ENCODE assay signal across 24 cellular contexts in genomic region chr6:105019285-105019684, GRCh38.
DNase-seq lines count a peak whose midpoint lies in the region; ATAC-seq, FAIRE-seq and TF ChIP-seq lines count a peak whose summit lies in the region.
"Had no signal": no experiment of that assay in that cellular context is flagged by ENCODE, and none has a peak within 500 bp of the region (broad histone marks: within the 10 kb centered on the region; RNA-seq: fewer than 3 reads in every experiment).

No MANE protein-coding gene starts in this region.

- no peaks in the 10 kb centered on the region for H3K9me1 ChIP-seq in endothelial cell of umbilical vein (replicated peaks; ENCODE audit: control insufficient read depth, extremely low read depth, insufficient read depth, low read length)

- no peaks in the 10 kb centered on the region for H3K79me1 ChIP-seq in trophoblast cell (ENCODE audit: low read length)

- 89 to 90% methylated on average over 2 of the region's 2 CpGs for WGBS in heart right ventricle, 2 donors
- WGBS in trophoblast cell (ENCODE audit: extremely low coverage, insufficient coverage, insufficient read length) = no CpG with 5 or more reads among the region's 2 CpGs

- H3K79me2 ChIP-seq in endothelial cell of umbilical vein (ENCODE audit: control insufficient read depth, insufficient read depth, low read length) (no peaks in the 10 kb centered on the region), trophoblast cell (ENCODE audit: control insufficient read depth, insufficient read depth, low read length, poor library complexity) (no peaks in the 10 kb centered on the region)

- no peak for ATAC-seq in heart right ventricle
- ATAC-seq in WTC11 = no peak
- ATAC-seq: CD8-positive, alpha-beta T cell; GM12878; GM23338 had no signal

- H3K4me3 ChIP-seq in cardiac muscle cell (no peak overlapping the region), heart right ventricle (no peak overlapping the region), endothelial cell of umbilical vein (replicated peaks in 1 of 3; ENCODE audit: insufficient read depth in 1 of 3, low read depth in 1 of 3, low read length in 3 of 3) (no peak overlapping the region), trophoblast cell (ENCODE audit: low read depth, low read length) (no peak overlapping the region)
- H3K4me3 ChIP-seq: BLaER1, GM12878, GM23338 had no signal

- dilution Hi-C loops in endothelial cell of umbilical vein (cut with MboI; ENCODE audit: extremely low pct_ligation_motif_present, low sequenced_read_pairs) = no loop called here

- H3K36me3 Mint-ChIP-seq in WTC11 = no peaks in the 10 kb centered on the region
- H3K36me3 Mint-ChIP-seq: CD4-positive, CD25-positive, alpha-beta regulatory T cell; CD8-positive, alpha-beta T cell had no signal

- H3K14ac ChIP-seq in trophoblast cell (ENCODE audit: low read length) = no peak overlapping the region

- H2AFZ ChIP-seq in endothelial cell of umbilical vein (ENCODE audit: low read depth, low read length) = peak overlapping the region; percentile 14
- H2AFZ ChIP-seq in trophoblast cell (ENCODE audit: insufficient read depth, low read length, poor library complexity) = no peak overlapping the region
- H2AFZ ChIP-seq: GM23338 had no signal

- POLR2A ChIA-PET in WTC11 (lab: Charles Lee) = no interaction called here
- POLR2A ChIA-PET in endothelial cell of umbilical vein (lab: Charles Lee) = no interaction called here

- CTCF ChIA-PET in WTC11 (lab: Charles Lee) (no interaction called here), endothelial cell of umbilical vein (lab: Charles Lee) (interaction anchor here (0.9 to 2.1 kb wide), 2 partner anchors 59 kb away, joined by 3 to 7 read pairs; no protein-coding TSS in a partner anchor)

- no peak for TF ChIP-seq POLR2A in endothelial cell of umbilical vein (IDR thresholded peaks at IDR 0.05; ENCODE audit: low read depth, low read length)

- H3K9me3 ChIP-seq in cardiac muscle cell (ENCODE audit: low read depth) = no peaks in the 10 kb centered on the region
- no peaks in the 10 kb centered on the region for H3K9me3 ChIP-seq in heart right ventricle
- no peaks in the 10 kb centered on the region for H3K9me3 ChIP-seq in endothelial cell of umbilical vein (replicated peaks; ENCODE audit: control insufficient read depth, insufficient read depth, low read length)
- H3K9me3 ChIP-seq in trophoblast cell (ENCODE audit: insufficient read depth, low read depth, low read length) = no peaks in the 10 kb centered on the region
- H3K9me3 ChIP-seq: BLaER1, Caco-2 had no signal

- H3K9me3 Mint-ChIP-seq in WTC11 = no peaks in the 10 kb centered on the region
- H3K9me3 Mint-ChIP-seq: CD8-positive, alpha-beta T cell; GM23338 had no signal

- no peak overlapping the region for H4K91ac ChIP-seq in trophoblast cell (ENCODE audit: low read depth, low read length)

- no peaks in the 10 kb centered on the region for H3K36me3 ChIP-seq in cardiac muscle cell
- H3K36me3 ChIP-seq in heart right ventricle = no peaks in the 10 kb centered on the region
- no peaks in the 10 kb centered on the region for H3K36me3 ChIP-seq in endothelial cell of umbilical vein (ENCODE audit: control insufficient read depth in 2 of 2, extremely low read depth in 1 of 2, insufficient read depth in 2 of 2, low read length in 2 of 2)
- H3K36me3 ChIP-seq in trophoblast cell (ENCODE audit: control insufficient read depth in 1 of 2, insufficient read depth in 2 of 2, low read length in 2 of 2) = no peaks in the 10 kb centered on the region
- H3K36me3 ChIP-seq: BLaER1 had no signal

- H4K20me1 ChIP-seq in endothelial cell of umbilical vein (replicated peaks; ENCODE audit: control insufficient read depth, extremely low read depth, insufficient read depth, low read length) = no peaks in the 10 kb centered on the region
- H4K20me1 ChIP-seq: BLaER1 had no signal

- no peak overlapping the region for H3K4me3 Mint-ChIP-seq in WTC11
- H3K4me3 Mint-ChIP-seq: B cell; CD4-positive, CD25-positive, alpha-beta regulatory T cell; CD8-positive, alpha-beta T cell; GM23338 had no signal

- H3K9ac ChIP-seq in endothelial cell of umbilical vein (replicated peaks; ENCODE audit: extremely low read depth, insufficient read depth, low read length) (no peak overlapping the region), trophoblast cell (ENCODE audit: low read length) (no peak overlapping the region)
- H3K9ac ChIP-seq: BLaER1 had no signal

- no peak overlapping the region for H2AK5ac ChIP-seq in trophoblast cell (ENCODE audit: low read length)

- no peak for FAIRE-seq in endothelial cell of umbilical vein (lab: Jason Lieb, UNC)
- FAIRE-seq: A204.1, G401.6, GM12878, GM19239, H54 had no signal

- H3K27ac Mint-ChIP-seq in WTC11 = peak overlapping the region; percentile 39
- H3K27ac Mint-ChIP-seq: B cell; CD8-positive, alpha-beta T cell; GM23338 had no signal

- DNase-seq in cardiac muscle cell (ENCODE audit: low read depth in 1 of 2, low spot score in 1 of 2) (no peak), heart right ventricle (no peak), WTC11 (ENCODE audit: low spot score) (no peak), endothelial cell of umbilical vein (ENCODE audit: low read depth, low spot score) (no peak), trophoblast cell (peak; percentile 4 to 63), dermis blood vessel endothelial cell (no peak), NCI-H82 (lab: John Stamatoyannopoulos, UW) (no peak), posterior cingulate gyrus (no peak)
- DNase-seq: Caco-2; CD4-positive, CD25-positive, alpha-beta regulatory T cell; CD8-positive, alpha-beta T cell; DMS153; DND-41; HCEC 1CT had no signal

- H3K4me1 Mint-ChIP-seq in WTC11 = peaks cover 47% of the 10 kb centered on the region
- H3K4me1 Mint-ChIP-seq: B cell; CD4-positive, CD25-positive, alpha-beta regulatory T cell had no signal

- no peak overlapping the region for H2BK120ac ChIP-seq in trophoblast cell (ENCODE audit: insufficient read depth, low read length, poor library complexity)

- H3K4me2 ChIP-seq in endothelial cell of umbilical vein (ENCODE audit: insufficient read depth, low read length) (no peak overlapping the region), trophoblast cell (ENCODE audit: low read length) (no peak overlapping the region)
- H3K4me2 ChIP-seq: BLaER1, GM23338 had no signal

- no peak overlapping the region for H4K8ac ChIP-seq in trophoblast cell (ENCODE audit: low read depth, low read length)

- H3K18ac ChIP-seq in trophoblast cell (ENCODE audit: low read length) = no peak overlapping the region

- H3K27ac ChIP-seq in cardiac muscle cell = peak overlapping the region; percentile 9
- no peak overlapping the region for H3K27ac ChIP-seq in heart right ventricle
- no peak overlapping the region for H3K27ac ChIP-seq in endothelial cell of umbilical vein (ENCODE audit: insufficient read depth, low read depth, low read length)
- H3K27ac ChIP-seq in trophoblast cell (ENCODE audit: low read depth, low read length) = no peak overlapping the region
- H3K27ac ChIP-seq: 22Rv1, BLaER1, C4-2B had no signal

- no peak overlapping the region for H2BK12ac ChIP-seq in trophoblast cell (ENCODE audit: low read length)

- peak overlapping the region; percentile 27 for H3K4ac ChIP-seq in trophoblast cell (ENCODE audit: low read depth, low read length)

- H3K4me1 ChIP-seq in cardiac muscle cell (ENCODE audit: low read depth) = peaks cover 14% of the 10 kb centered on the region
- no peaks in the 10 kb centered on the region for H3K4me1 ChIP-seq in heart right ventricle
- peaks cover 4% of the 10 kb centered on the region for H3K4me1 ChIP-seq in endothelial cell of umbilical vein (ENCODE audit: control insufficient read depth, extremely low read depth, insufficient read depth, low read length)
- peaks cover 5 to 8% of the 10 kb centered on the region in 2 experiments for H3K4me1 ChIP-seq in trophoblast cell (ENCODE audit: control insufficient read depth in 1 of 2, insufficient read depth in 2 of 2, low read length in 2 of 2)
- H3K4me1 ChIP-seq: BLaER1 had no signal

- H3K27me3 ChIP-seq in cardiac muscle cell (no peaks in the 10 kb centered on the region), heart right ventricle (peaks cover 0 to 19% (median 0%) of the 10 kb centered on the region in 7 donors), endothelial cell of umbilical vein (ENCODE audit: control insufficient read depth in 2 of 2, insufficient read depth in 2 of 2, low read length in 2 of 2) (no peaks in the 10 kb centered on the region), trophoblast cell (ENCODE audit: insufficient read depth, low read length) (no peaks in the 10 kb centered on the region)
- H3K27me3 ChIP-seq: BLaER1 had no signal

- no peak overlapping the region for H4K12ac ChIP-seq in trophoblast cell (ENCODE audit: low read depth, low read length)

- H3K23ac ChIP-seq in trophoblast cell (ENCODE audit: low read length) = no peak overlapping the region

- no peak for TF ChIP-seq CTCF in cardiac muscle cell (IDR thresholded peaks at IDR 0.05; ENCODE audit: low read depth, low read length)
- no peak for TF ChIP-seq CTCF in heart right ventricle (IDR thresholded peaks at IDR 0.05)
- TF ChIP-seq CTCF in WTC11 (IDR thresholded peaks at IDR 0.05) = no peak
- no peak for TF ChIP-seq CTCF in endothelial cell of umbilical vein (IDR thresholded peaks at IDR 0.05; ENCODE audit: extremely low read depth in 1 of 2, insufficient read depth in 1 of 2, low read depth in 1 of 2, low read length in 2 of 2)

- BruUV-seq in endothelial cell of umbilical vein (replicated peaks; lab: Mats Ljungman, UMichigan) = no TSS peak

- H3K27me3 Mint-ChIP-seq in WTC11 (ENCODE audit: low read depth) = no peaks in the 10 kb centered on the region

- H2BK5ac ChIP-seq in trophoblast cell (ENCODE audit: low read depth, low read length, poor library complexity) = no peak overlapping the region

- intact Hi-C loops in heart right ventricle (cut with DNase I) (no loop called here), endothelial cell of umbilical vein (cut with micrococcal nuclease) (no loop called here), posterior cingulate gyrus (cut with DNase I) (no loop called here)

TF ChIP-seq in WTC11, 78 proteins besides CTCF, POLR2A, EP300 and RAD21 (continues in another document):
- no peak for TF ChIP-seq IRF2 (CRISPR knock-in tag; IDR thresholded peaks at IDR 0.05; ENCODE audit: borderline replicate concordance, low read depth)
- TF ChIP-seq ZNF138 (CRISPR knock-in tag; conservative IDR thresholded peaks at IDR 0.05) = no peak
- no peak for TF ChIP-seq ETV6 (CRISPR knock-in tag; IDR thresholded peaks at IDR 0.05)
- no peak for TF ChIP-seq NR2C2 (CRISPR knock-in tag; IDR thresholded peaks at IDR 0.05)

TF ChIP-seq in endothelial cell of umbilical vein, 7 proteins besides CTCF, POLR2A, EP300 and RAD21:
- TF ChIP-seq FOS (IDR thresholded peaks at IDR 0.05; ENCODE audit: borderline replicate concordance, insufficient read depth, low read length) (no peak), GATA2 (IDR thresholded peaks at IDR 0.05; ENCODE audit: insufficient read depth, insufficient read length, low read depth, low read length) (no peak)

Comparison
In these comparisons a context has a peak if more than half of its experiments do, and no peak if none do; other contexts are left out.
1. DNase-seq: peak in trophoblast cell (2 of 2); none in cardiac muscle cell (0 of 2), heart right ventricle (0 of 2), WTC11 (single experiment), endothelial cell of umbilical vein (single experiment), dermis blood vessel endothelial cell (single experiment), NCI-H82 (single experiment) and posterior cingulate gyrus (0 of 10).